In the genomic region with DNA sequence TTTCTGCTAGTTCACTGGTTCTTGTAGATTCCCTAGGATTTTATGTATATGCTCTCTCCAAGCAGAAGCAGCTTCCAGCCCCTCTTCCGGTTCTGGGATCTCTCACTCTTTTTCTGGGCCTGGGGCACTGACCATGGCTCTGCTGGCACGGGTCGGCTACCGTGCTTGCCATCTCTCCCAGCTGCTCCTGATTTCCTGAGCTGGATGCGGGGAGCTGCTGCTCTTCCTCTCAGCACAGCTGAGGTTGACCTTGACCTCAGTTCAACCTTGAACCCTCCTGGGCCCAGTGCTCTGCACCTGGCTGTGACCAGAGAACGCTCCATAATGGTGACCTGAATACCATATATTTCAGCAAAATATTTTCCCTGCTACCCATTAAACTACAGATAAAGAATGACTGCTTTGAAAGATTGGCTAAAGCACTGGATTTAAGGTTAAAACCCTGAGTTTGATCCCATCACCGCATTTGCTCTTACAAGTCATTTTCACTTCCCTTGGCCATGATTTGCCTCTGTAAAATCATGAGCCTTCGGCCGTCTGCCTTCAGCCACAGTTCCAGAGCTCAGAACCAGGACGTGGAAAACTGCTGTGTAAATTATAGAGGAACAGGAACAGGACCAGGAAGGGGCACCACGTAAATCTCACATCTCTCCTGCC, we compare ENCODE assay signal across 9 cellular contexts.
DNase-seq lines count a peak whose midpoint lies in the region; ATAC-seq lines count a peak whose summit lies in the region.
"Had no signal": no experiment of that assay in that cellular context is flagged by ENCODE, and none has a peak within 500 bp of the region (broad histone marks: within the 10 kb centered on the region; RNA-seq: fewer than 3 reads in every experiment).

No MANE protein-coding gene starts in this region.

- H3K4me1 Mint-ChIP-seq in CD4-positive, alpha-beta memory T cell: peaks cover 25 to 55% (median 43%) of the 10 kb centered on the region in 4 donors
- H3K4me1 Mint-ChIP-seq in T-helper 17 cell: peaks cover 39% of the 10 kb centered on the region

- peak overlapping the region; percentile 43 for H3K4me2 ChIP-seq in BLaER1

- H4K20me1 ChIP-seq in BLaER1: peaks cover 30% of the 10 kb centered on the region

- H3K9me3 Mint-ChIP-seq in CD4-positive, alpha-beta memory T cell: peaks cover 0 to 9% (median 0%) of the 10 kb centered on the region in 8 donors
- H3K9me3 Mint-ChIP-seq: nephron had no signal

- no peak overlapping the region for H3K9ac ChIP-seq in BLaER1

- peak overlapping the region in 5 of 8 donors; percentile 34 to 76 (median 57) for H3K4me3 Mint-ChIP-seq in CD4-positive, alpha-beta memory T cell
- peak overlapping the region; percentile 63 for H3K4me3 Mint-ChIP-seq in T-helper 17 cell
- H3K4me3 Mint-ChIP-seq: nephron had no signal

- H3K27me3 Mint-ChIP-seq in CD4-positive, alpha-beta memory T cell: no peaks in the 10 kb centered on the region
- H3K27me3 Mint-ChIP-seq in T-helper 17 cell: no peaks in the 10 kb centered on the region

- H3K27me3 ChIP-seq in BLaER1: no peaks in the 10 kb centered on the region
- no peaks in the 10 kb centered on the region for H3K27me3 ChIP-seq in CD4-positive, alpha-beta memory T cell (ENCODE audit: insufficient read depth, low read length)

- H3K36me3 ChIP-seq in BLaER1: peaks cover 43% of the 10 kb centered on the region; the same call in 1 of the 2 replicates
- H3K36me3 ChIP-seq in CD4-positive, alpha-beta memory T cell (ENCODE audit: insufficient read depth, low read length): no peaks in the 10 kb centered on the region

- DNase-seq in CD4-positive, alpha-beta memory T cell: no peak
- DNase-seq in T-helper 17 cell (no peak), epithelial cell of prostate (ENCODE audit: low read depth, low spot score) (no peak), hypothalamus (lab: John Stamatoyannopoulos, UW) (no peak), glomerular visceral epithelial cell (ENCODE audit: extremely low spot score) (no peak), SW480 (ENCODE audit: low spot score) (no peak)
- DNase-seq: kidney glomerular epithelial cell had no signal

- POLR2A ChIA-PET in CD4-positive, alpha-beta memory T cell (lab: Charles Lee; ENCODE audit: partially characterized antibody): interaction anchor here (0.9 to 1.8 kb wide), 4 partner anchors 27 to 95 kb away, joined by 3 to 5 read pairs (median 4); no protein-coding TSS in a partner anchor

- CTCF ChIA-PET in CD4-positive, alpha-beta memory T cell (lab: Charles Lee; ENCODE audit: partially characterized antibody): interaction anchor here (1.6 to 2.7 kb wide), 3 partner anchors 10 to 285 kb away, joined by 4 to 10 read pairs (median 5); no protein-coding TSS in a partner anchor

- peaks cover 32 to 33% of the 10 kb centered on the region in 2 donors for H3K36me3 Mint-ChIP-seq in CD4-positive, alpha-beta memory T cell
- peaks cover 10% of the 10 kb centered on the region for H3K36me3 Mint-ChIP-seq in T-helper 17 cell (ENCODE audit: low read depth)

- intact Hi-C loops in CD4-positive, alpha-beta memory T cell (cut with micrococcal nuclease): loop anchor here (10.0 kb wide), 1 partner anchor 196 kb away; no protein-coding TSS in a partner anchor

- peaks cover 43% of the 10 kb centered on the region for H3K4me1 ChIP-seq in BLaER1
- H3K4me1 ChIP-seq in CD4-positive, alpha-beta memory T cell (ENCODE audit: insufficient read depth, low read length): peaks cover 38% of the 10 kb centered on the region

- no peak overlapping the region for H3K4me3 ChIP-seq in BLaER1
- H3K4me3 ChIP-seq in CD4-positive, alpha-beta memory T cell (ENCODE audit: low read length in 2 of 2): no peak overlapping the region

- H3K27ac Mint-ChIP-seq in CD4-positive, alpha-beta memory T cell: peak overlapping the region; percentile 42 to 82 (median 80)
- peak overlapping the region; percentile 67 for H3K27ac Mint-ChIP-seq in T-helper 17 cell

- ATAC-seq in T-helper 17 cell: no peak

- H3K27ac ChIP-seq in BLaER1: no peak overlapping the region
- no peak overlapping the region for H3K27ac ChIP-seq in CD4-positive, alpha-beta memory T cell (ENCODE audit: low read depth, low read length)
- H3K27ac ChIP-seq in epithelial cell of prostate: peak overlapping the region; percentile 40

- H3K9me3 ChIP-seq in BLaER1 (no peaks in the 10 kb centered on the region), T-helper 17 cell (ENCODE audit: control insufficient read depth, low read length, poor library complexity, severe bottlenecking) (no peaks in the 10 kb centered on the region)
- no peaks in the 10 kb centered on the region for H3K9me3 ChIP-seq in CD4-positive, alpha-beta memory T cell (ENCODE audit: control insufficient read depth in 1 of 2, low read length in 2 of 2)
